11 cellular contexts compared by ENCODE assay signal in genomic region chr6:5695260-5696245, GRCh38.
DNase-seq lines count a peak whose midpoint lies in the region; ATAC-seq and TF ChIP-seq lines count a peak whose summit lies in the region.
"Had no signal": no experiment of that assay in that cellular context is flagged by ENCODE, and none has a peak within 500 bp of the region (broad histone marks: within the 10 kb centered on the region; RNA-seq: fewer than 3 reads in every experiment).

No MANE protein-coding gene starts in this region.

- no peak overlapping the region for H3K56ac ChIP-seq in H9 (ENCODE audit: insufficient read length, low read depth, low read length)

- H3K4me2 ChIP-seq in BLaER1 (peak overlapping the region; percentile 57), H9 (ENCODE audit: insufficient read depth, insufficient read length, low read length) (no peak overlapping the region)

- H4K20me1 ChIP-seq in BLaER1 (no peaks in the 10 kb centered on the region), H9 (ENCODE audit: control insufficient read depth, insufficient read depth, insufficient read length) (no peaks in the 10 kb centered on the region)

- no peak overlapping the region for H3K18ac ChIP-seq in H9 (ENCODE audit: insufficient read length, low read depth, low read length)

- no peak overlapping the region for H4K91ac ChIP-seq in H9 (ENCODE audit: insufficient read length, low read depth, low read length)

- no peak overlapping the region for H4K8ac ChIP-seq in H9 (replicated peaks; ENCODE audit: insufficient read length, low read depth, low read length)

- H3K23ac ChIP-seq in H9 (ENCODE audit: insufficient read length, low read depth, low read length): no peak overlapping the region

- no peak overlapping the region for H3K27ac Mint-ChIP-seq in H9
- H3K27ac Mint-ChIP-seq: activated T-helper 17 cell treated with anti-CD3 and anti-CD28 coated beads, Interleukin-2, amount 50 U/mL, for 72 hours; progenitor cell of endocrine pancreas had no signal

- peaks cover 12 to 27% (median 22%) of the 10 kb centered on the region in 3 experiments for H3K36me3 Mint-ChIP-seq in H9 (ENCODE audit: insufficient read depth in 1 of 3, low read depth in 3 of 3)

- WGBS in H9 (ENCODE audit: extremely low coverage, insufficient read length, low lambda C conversion rate): no CpG with 5 or more reads among the region's 12 CpGs

- H3K4me3 ChIP-seq in BLaER1 (no peak overlapping the region), cardiac fibroblast (replicated peaks in 1 of 2; ENCODE audit: low read depth in 2 of 2, low read length in 2 of 2) (no peak overlapping the region), mucosa of descending colon (no peak overlapping the region)

- TF ChIP-seq CTCF in cardiac fibroblast (IDR thresholded peaks at IDR 0.05; ENCODE audit: low read depth, low read length) (no peak), mucosa of descending colon (IDR thresholded peaks at IDR 0.05) (no peak), H9 (conservative IDR thresholded peaks at IDR 0.05) (no peak)

- no peak overlapping the region for H2BK5ac ChIP-seq in H9 (ENCODE audit: insufficient read length, low read length)

- no peak overlapping the region for H3K4me3 Mint-ChIP-seq in H9
- H3K4me3 Mint-ChIP-seq: activated T-helper 17 cell treated with anti-CD3 and anti-CD28 coated beads, Interleukin-2, amount 50 U/mL, for 72 hours had no signal

- no peak overlapping the region for H2BK12ac ChIP-seq in H9 (ENCODE audit: insufficient read length, low read depth, low read length)

- no peak overlapping the region for H2AFZ ChIP-seq in H9 (ENCODE audit: low read length)

- H2BK120ac ChIP-seq in H9 (ENCODE audit: low read depth, low read length, poor library complexity, severe bottlenecking): no peak overlapping the region

- no peaks in the 10 kb centered on the region for H3K36me3 ChIP-seq in BLaER1
- no peaks in the 10 kb centered on the region for H3K36me3 ChIP-seq in mucosa of descending colon (ENCODE audit: low read depth)

- no peak overlapping the region for H2BK20ac ChIP-seq in H9 (ENCODE audit: low read depth, low read length, poor library complexity, severe bottlenecking)

- peaks cover 7 to 10% of the 10 kb centered on the region in 2 experiments for H3K4me1 Mint-ChIP-seq in H9
- H3K4me1 Mint-ChIP-seq: activated T-helper 17 cell treated with anti-CD3 and anti-CD28 coated beads, Interleukin-2, amount 50 U/mL, for 72 hours had no signal

- H3K23me2 ChIP-seq in H9 (ENCODE audit: insufficient read length, low read depth, low read length, poor library complexity, severe bottlenecking): no peaks in the 10 kb centered on the region

- H3K4ac ChIP-seq in H9 (ENCODE audit: low read depth, low read length): no peak overlapping the region

- H2AK5ac ChIP-seq in H9 (ENCODE audit: insufficient read length, low read length): no peak overlapping the region

- DNase-seq in LHCN-M2 (ENCODE audit: low read depth) (peak; percentile 85), cardiac fibroblast (ENCODE audit: low read depth in 2 of 2) (peak; percentile 32 to 41), mucosa of descending colon (peak in 2 of 3 donors; percentile 17 to 40), middle frontal gyrus (ENCODE audit: extremely low spot score, low spot score) (no peak), H9 (no peak), NCI-H69 (lab: John Stamatoyannopoulos, UW) (no peak)

- ATAC-seq in mucosa of descending colon (peak; percentile 93), HG02840 (IDR thresholded peaks at IDR 0.05; ENCODE audit: low FRiP score, unreplicated experiment) (no peak)
- ATAC-seq: activated T-helper 17 cell treated with anti-CD3 and anti-CD28 coated beads, Interleukin-2, amount 50 U/mL, for 72 hours had no signal

- intact Hi-C loops in mucosa of descending colon (cut with DNase I, micrococcal nuclease): no loop called here

- no peak overlapping the region for H2BK15ac ChIP-seq in H9 (ENCODE audit: low read depth, low read length)

- H3K27ac ChIP-seq in BLaER1 (no peak overlapping the region), H9 (ENCODE audit: insufficient read length, low read depth, low read length) (no peak overlapping the region)
- H3K27ac ChIP-seq: HL-60 had no signal

- no peaks in the 10 kb centered on the region for H3K79me2 ChIP-seq in H9 (ENCODE audit: insufficient read depth, low read length)

- peaks cover 25 to 27% of the 10 kb centered on the region in 2 experiments for H3K9me3 Mint-ChIP-seq in H9

- H3K79me1 ChIP-seq in H9 (ENCODE audit: insufficient read depth, low read depth, low read length, poor library complexity, severe bottlenecking): no peaks in the 10 kb centered on the region

- H3K27me3 Mint-ChIP-seq in H9 (ENCODE audit: low read depth): no peaks in the 10 kb centered on the region; the same call in 1 of the 2 replicates
- H3K27me3 Mint-ChIP-seq: activated T-helper 17 cell treated with anti-CD3 and anti-CD28 coated beads, Interleukin-2, amount 50 U/mL, for 72 hours; progenitor cell of endocrine pancreas had no signal

- H3K9me3 ChIP-seq in BLaER1 (peaks cover 14% of the 10 kb centered on the region), mucosa of descending colon (no peaks in the 10 kb centered on the region), H9 (ENCODE audit: control insufficient read depth, low read depth, low read length) (peaks cover 8% of the 10 kb centered on the region)

- no peak overlapping the region for H3T11ph ChIP-seq in H9 (ENCODE audit: low read length)

- no peak overlapping the region for H3K9ac ChIP-seq in BLaER1
- H3K9ac ChIP-seq in H9 (ENCODE audit: extremely low read depth, insufficient read length, low read length): no peak overlapping the region

- H3K4me1 ChIP-seq in BLaER1 (peaks cover 32% of the 10 kb centered on the region), mucosa of descending colon (ENCODE audit: low read depth) (no peaks in the 10 kb centered on the region), H9 (ENCODE audit: insufficient read depth, low read length) (no peaks in the 10 kb centered on the region)

- H3K27me3 ChIP-seq in BLaER1: no peaks in the 10 kb centered on the region
- no peaks in the 10 kb centered on the region for H3K27me3 ChIP-seq in H9 (ENCODE audit: insufficient read depth, low read length)

- H3K14ac ChIP-seq in H9 (ENCODE audit: insufficient read depth, low read length): no peak overlapping the region

- H4K5ac ChIP-seq in H9 (ENCODE audit: insufficient read length, low read depth, low read length): no peak overlapping the region

Comparison
In these comparisons a context has a peak if more than half of its experiments do, and no peak if none do; other contexts are left out.
1. DNase-seq: peak in LHCN-M2 (single experiment), cardiac fibroblast (2 of 2) and mucosa of descending colon (2 of 3); none in middle frontal gyrus (single experiment), H9 (single experiment) and NCI-H69 (single experiment).